In the genomic region with DNA sequence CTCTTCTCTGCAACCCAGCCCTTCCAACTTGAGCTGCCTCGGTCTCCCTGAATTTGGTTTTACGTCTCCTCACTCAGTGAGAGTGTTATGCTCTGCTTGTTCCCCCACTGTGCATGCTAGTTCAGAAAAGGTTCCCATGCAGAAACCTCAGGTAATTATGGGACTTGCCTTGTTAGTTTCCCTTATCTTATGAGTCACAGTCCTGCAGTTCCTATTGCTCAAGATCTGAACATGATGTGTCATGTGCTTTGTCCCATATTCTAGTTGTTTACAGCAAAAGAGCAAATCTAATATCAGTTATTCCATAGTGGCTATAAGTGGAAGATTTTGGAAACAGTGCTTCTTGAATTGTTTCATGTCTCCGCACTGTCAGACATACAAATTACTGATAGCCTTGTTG, we compare ENCODE assay signal across 1 cellular context.
TF ChIP-seq lines count a peak whose summit lies in the region.

No MANE protein-coding gene starts in this region.

TF ChIP-seq in GM12878, 131 proteins besides CTCF, POLR2A, EP300 and RAD21 (continued from another document):
- TF ChIP-seq, protein P1, sequence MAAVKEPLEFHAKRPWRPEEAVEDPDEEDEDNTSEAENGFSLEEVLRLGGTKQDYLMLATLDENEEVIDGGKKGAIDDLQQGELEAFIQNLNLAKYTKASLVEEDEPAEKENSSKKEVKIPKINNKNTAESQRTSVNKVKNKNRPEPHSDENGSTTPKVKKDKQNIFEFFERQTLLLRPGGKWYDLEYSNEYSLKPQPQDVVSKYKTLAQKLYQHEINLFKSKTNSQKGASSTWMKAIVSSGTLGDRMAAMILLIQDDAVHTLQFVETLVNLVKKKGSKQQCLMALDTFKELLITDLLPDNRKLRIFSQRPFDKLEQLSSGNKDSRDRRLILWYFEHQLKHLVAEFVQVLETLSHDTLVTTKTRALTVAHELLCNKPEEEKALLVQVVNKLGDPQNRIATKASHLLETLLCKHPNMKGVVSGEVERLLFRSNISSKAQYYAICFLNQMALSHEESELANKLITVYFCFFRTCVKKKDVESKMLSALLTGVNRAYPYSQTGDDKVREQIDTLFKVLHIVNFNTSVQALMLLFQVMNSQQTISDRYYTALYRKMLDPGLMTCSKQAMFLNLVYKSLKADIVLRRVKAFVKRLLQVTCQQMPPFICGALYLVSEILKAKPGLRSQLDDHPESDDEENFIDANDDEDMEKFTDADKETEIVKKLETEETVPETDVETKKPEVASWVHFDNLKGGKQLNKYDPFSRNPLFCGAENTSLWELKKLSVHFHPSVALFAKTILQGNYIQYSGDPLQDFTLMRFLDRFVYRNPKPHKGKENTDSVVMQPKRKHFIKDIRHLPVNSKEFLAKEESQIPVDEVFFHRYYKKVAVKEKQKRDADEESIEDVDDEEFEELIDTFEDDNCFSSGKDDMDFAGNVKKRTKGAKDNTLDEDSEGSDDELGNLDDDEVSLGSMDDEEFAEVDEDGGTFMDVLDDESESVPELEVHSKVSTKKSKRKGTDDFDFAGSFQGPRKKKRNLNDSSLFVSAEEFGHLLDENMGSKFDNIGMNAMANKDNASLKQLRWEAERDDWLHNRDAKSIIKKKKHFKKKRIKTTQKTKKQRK (IDR thresholded peaks at IDR 0.05; ENCODE audit: low read depth, low read length) = no peak
